Comparison of ENCODE assay signal across 1 cellular context in genomic region chr11:45843158-45843924, GRCh38.
TF ChIP-seq lines count a peak whose summit lies in the region.

No MANE protein-coding gene starts in this region.

TF ChIP-seq in HepG2, 621 proteins besides CTCF, POLR2A, EP300 and RAD21 (continued from another document and continues in another):
- TF ChIP-seq ATF6 (CRISPR knock-in tag; conservative IDR thresholded peaks at IDR 0.05) (no peak), KLF11 (CRISPR knock-in tag; IDR thresholded peaks at IDR 0.05) (peak; percentile 72; the same call in 1 of the 2 replicates), HOXA5 (CRISPR knock-in tag; IDR thresholded peaks at IDR 0.05) (no peak), ZNF780A (CRISPR knock-in tag; IDR thresholded peaks at IDR 0.05) (no peak), NCOA5 (CRISPR knock-in tag; IDR thresholded peaks at IDR 0.05) (no peak), FOXP4 (CRISPR knock-in tag; IDR thresholded peaks at IDR 0.05) (peak; percentile 50; the same call in 1 of the 2 replicates), ZNF44 (CRISPR knock-in tag; IDR thresholded peaks at IDR 0.05) (0 out of 2 replicates have a peak, but pooled peaks have one; percentile 69), HOXA3 (CRISPR knock-in tag; IDR thresholded peaks at IDR 0.05) (peak; percentile 36; the same call in 1 of the 2 replicates), KMT2B (CRISPR knock-in tag; IDR thresholded peaks at IDR 0.05) (peak; percentile 60; the same call in 1 of the 2 replicates), ZSCAN29 (CRISPR knock-in tag; conservative IDR thresholded peaks at IDR 0.05) (no peak), USF2 (IDR thresholded peaks at IDR 0.05; ENCODE audit: low read depth, low read length) (no peak), USF2 (CRISPR knock-in tag; IDR thresholded peaks at IDR 0.05; ENCODE audit: borderline replicate concordance) (no peak), RARA (CRISPR knock-in tag; IDR thresholded peaks at IDR 0.05) (peak; percentile 58; the same call in 1 of the 2 replicates), ZNF441 (CRISPR knock-in tag; IDR thresholded peaks at IDR 0.05; ENCODE audit: borderline replicate concordance) (peak; percentile 52; the same call in 1 of the 2 replicates), HNF1A (IDR thresholded peaks at IDR 0.05; ENCODE audit: low read depth) (no peak), HNF1A (CRISPR knock-in tag; IDR thresholded peaks at IDR 0.05; ENCODE audit: borderline replicate concordance) (no peak; the same call in 1 of the 2 replicates), GATAD2A (CRISPR knock-in tag; IDR thresholded peaks at IDR 0.05) (peak; percentile 47), HDAC1 (CRISPR knock-in tag; IDR thresholded peaks at IDR 0.05) (peak; percentile 48; the same call in 1 of the 2 replicates), ZNF264 (CRISPR knock-in tag; IDR thresholded peaks at IDR 0.05) (peak; percentile 51; the same call in 1 of the 2 replicates), REL (CRISPR knock-in tag; conservative IDR thresholded peaks at IDR 0.05) (no peak), MATR3 (CRISPR knock-in tag; IDR thresholded peaks at IDR 0.05) (no peak), ZNF550 (CRISPR knock-in tag; IDR thresholded peaks at IDR 0.05; ENCODE audit: borderline replicate concordance) (no peak), KDM3A (CRISPR knock-in tag; IDR thresholded peaks at IDR 0.05; ENCODE audit: low read depth) (no peak), FOXP1 (IDR thresholded peaks at IDR 0.05) (no peak), FOXP1 (CRISPR knock-in tag; IDR thresholded peaks at IDR 0.05) (no peak), ZNF274 (CRISPR knock-in tag; IDR thresholded peaks at IDR 0.05) (0 out of 2 replicates have a peak, but pooled peaks have one; percentile 57), IKZF5 (CRISPR knock-in tag; IDR thresholded peaks at IDR 0.05) (peak; percentile 62; the same call in 1 of the 2 replicates), GLI4 (CRISPR knock-in tag; IDR thresholded peaks at IDR 0.05; ENCODE audit: borderline replicate concordance) (no peak), KLF16 (CRISPR knock-in tag; IDR thresholded peaks at IDR 0.05) (peak in 1 of 2 experiments; percentile 63; a peak in 2 of 4 replicates), ZNF512B (CRISPR knock-in tag; IDR thresholded peaks at IDR 0.05; ENCODE audit: borderline replicate concordance) (no peak), MTF1 (CRISPR knock-in tag; IDR thresholded peaks at IDR 0.05) (no peak), SPEN (CRISPR knock-in tag; IDR thresholded peaks at IDR 0.05; ENCODE audit: low read depth) (peak; percentile 40; the same call in 1 of the 2 replicates), BCL6 (CRISPR knock-in tag; IDR thresholded peaks at IDR 0.05) (peak; percentile 59), RNF2 (conservative IDR thresholded peaks at IDR 0.05; ENCODE audit: low read depth) (0 out of 2 replicates have a peak, but pooled peaks have one; percentile 23), ZNF432 (CRISPR knock-in tag; IDR thresholded peaks at IDR 0.05; ENCODE audit: borderline replicate concordance) (no peak), HIVEP1 (CRISPR knock-in tag; IDR thresholded peaks at IDR 0.05) (peak; percentile 48; the same call in 1 of the 2 replicates), CREB1 (IDR thresholded peaks at IDR 0.05) (peak; percentile 26; the same call in 1 of the 2 replicates), CREB1 (CRISPR knock-in tag; IDR thresholded peaks at IDR 0.05) (peak; percentile 45; the same call in 1 of the 2 replicates), PHF21A (CRISPR knock-in tag; IDR thresholded peaks at IDR 0.05) (peak; percentile 67; the same call in 1 of the 2 replicates), BCLAF1 (IDR thresholded peaks at IDR 0.05) (no peak), NFYC (CRISPR knock-in tag; IDR thresholded peaks at IDR 0.05) (peak; percentile 62; the same call in 1 of the 2 replicates), ZBTB8A (CRISPR knock-in tag; IDR thresholded peaks at IDR 0.05; ENCODE audit: borderline replicate concordance, low read depth) (no peak), ZNF574 (CRISPR knock-in tag; IDR thresholded peaks at IDR 0.05) (peak; percentile 52; the same call in 1 of the 2 replicates), ARNT2 (CRISPR knock-in tag; IDR thresholded peaks at IDR 0.05; ENCODE audit: low read depth) (no peak), ZFY (CRISPR knock-in tag; IDR thresholded peaks at IDR 0.05) (no peak)
